In genomic region chr6:53979468-53980067, GRCh38 we compare ENCODE assay signal across 8 cellular contexts.
DNase-seq lines count a peak whose midpoint lies in the region; ATAC-seq and TF ChIP-seq lines count a peak whose summit lies in the region.

No MANE protein-coding gene starts in this region.

- no peak overlapping the region for H4K8ac ChIP-seq in IMR-90 (ENCODE audit: low read depth in 2 of 2, low read length in 2 of 2)

- ATAC-seq in right cardiac atrium: no peak
- ATAC-seq in IMR-90 (ENCODE audit: low read depth): peak; percentile 44; the same call in 1 of the 2 replicates
- ATAC-seq in HG03521 (IDR thresholded peaks at IDR 0.05; ENCODE audit: unreplicated experiment): no peak

- no peak overlapping the region for H4K91ac ChIP-seq in IMR-90 (ENCODE audit: insufficient read depth, low read depth, low read length)

- H3K9me3 ChIP-seq in cardiac muscle cell (ENCODE audit: low read depth): no peaks in the 10 kb centered on the region
- H3K9me3 ChIP-seq in right cardiac atrium (ENCODE audit: control insufficient read depth, low read length): no peaks in the 10 kb centered on the region
- no peaks in the 10 kb centered on the region for H3K9me3 ChIP-seq in IMR-90 (ENCODE audit: control insufficient read depth, insufficient read depth, low read length)
- no peaks in the 10 kb centered on the region for H3K9me3 ChIP-seq in SJCRH30 (replicated peaks)

- no peak overlapping the region for H2BK5ac ChIP-seq in IMR-90 (ENCODE audit: low read depth, low read length, poor library complexity, severe bottlenecking)

- no peaks in the 10 kb centered on the region for H4K20me1 ChIP-seq in IMR-90 (ENCODE audit: insufficient read depth, low read length)

- H3K36me3 ChIP-seq in cardiac muscle cell (no peaks in the 10 kb centered on the region), IMR-90 (ENCODE audit: control insufficient read depth, insufficient read depth, low read length) (no peaks in the 10 kb centered on the region), SJCRH30 (no peaks in the 10 kb centered on the region)

- H3K4me2 ChIP-seq in IMR-90 (ENCODE audit: low read depth, low read length): no peak overlapping the region

- TF ChIP-seq RAD21 in IMR-90 (IDR thresholded peaks at IDR 0.05; ENCODE audit: low read length): peak; percentile 79

- H2BK120ac ChIP-seq in IMR-90 (ENCODE audit: low read depth, low read length): no peak overlapping the region

- in situ Hi-C loops in IMR-90 (cut with MboI; ENCODE audit: low sequenced_read_pairs): loop anchor here (5.0 to 25.0 kb wide), 4 partner anchors 733 to 1263 kb away; no protein-coding TSS in a partner anchor

- no peak for TF ChIP-seq POLR2A in IMR-90 (IDR thresholded peaks at IDR 0.05; ENCODE audit: low read depth, low read length)

- CTCF ChIA-PET in IMR-90 (lab: Yijun Ruan, JAX): no interaction called here

- H3K14ac ChIP-seq in IMR-90 (replicated peaks; ENCODE audit: low read depth, low read length): no peak overlapping the region

- no peak overlapping the region for H3K4ac ChIP-seq in IMR-90 (ENCODE audit: low read depth, low read length)

- H3K18ac ChIP-seq in IMR-90 (ENCODE audit: low read depth, low read length): no peak overlapping the region

- H2BK15ac ChIP-seq in IMR-90 (ENCODE audit: low read depth, low read length): no peak overlapping the region

- intact Hi-C loops in right cardiac atrium (cut with DNase I): loop anchor here in 2 of 4 donors (10.0 kb wide), 2 partner anchors 285 to 1265 kb away; no protein-coding TSS in a partner anchor
- intact Hi-C loops in IMR-90 (cut with micrococcal nuclease): loop anchor here (2.0 to 10.0 kb wide), 4 partner anchors 645 to 1465 kb away; no protein-coding TSS in a partner anchor

- H2AK9ac ChIP-seq in IMR-90 (replicated peaks; ENCODE audit: low read depth, low read length, poor library complexity): no peak overlapping the region

- no peak overlapping the region for H3K9ac ChIP-seq in IMR-90 (ENCODE audit: low read depth, low read length)

- H3K27ac ChIP-seq in cardiac muscle cell: no peak overlapping the region
- H3K27ac ChIP-seq in right cardiac atrium (ENCODE audit: low read length): no peak overlapping the region
- H3K27ac ChIP-seq in IMR-90 (ENCODE audit: insufficient read depth, low read length): no peak overlapping the region
- H3K27ac ChIP-seq in SJCRH30: no peak overlapping the region

- no TSS peak for BruUV-seq in IMR-90 (replicated peaks; lab: Mats Ljungman, UMichigan)

- no peak overlapping the region for H4K5ac ChIP-seq in IMR-90 (ENCODE audit: low read depth, low read length)

- no peak overlapping the region for H3K23ac ChIP-seq in IMR-90 (ENCODE audit: low read depth, low read length)

- DNase-seq in cardiac muscle cell (ENCODE audit: low read depth in 1 of 2, low spot score in 1 of 2): peak; percentile 54 to 68
- no peak for DNase-seq in right cardiac atrium
- peak; percentile 61 for DNase-seq in IMR-90
- peak; percentile 12 to 63 for DNase-seq in SJCRH30
- peak; percentile 75 for DNase-seq in fibroblast of pulmonary artery (ENCODE audit: low read depth)
- DNase-seq in smooth muscle cell of the brain vasculature (ENCODE audit: low read depth, low spot score): peak; percentile 39
- no peak for DNase-seq in activated CD8-positive, alpha-beta memory T cell treated with anti-CD3 and anti-CD28 coated beads, Interleukin-2, amount 50 U/mL, for 48 hours

- H3K9me1 ChIP-seq in IMR-90 (ENCODE audit: insufficient read depth, low read length): peaks cover under 1% of the 10 kb centered on the region; the same call in 1 of the 2 replicates

- H2BK20ac ChIP-seq in IMR-90 (ENCODE audit: low read depth, low read length): no peak overlapping the region

- H3K4me1 ChIP-seq in cardiac muscle cell (ENCODE audit: low read depth) (no peaks in the 10 kb centered on the region), right cardiac atrium (ENCODE audit: control insufficient read depth, insufficient read depth, low read length) (no peaks in the 10 kb centered on the region), IMR-90 (ENCODE audit: control insufficient read depth, insufficient read depth, low read length) (peaks cover 4% of the 10 kb centered on the region), SJCRH30 (peaks cover 8% of the 10 kb centered on the region)

- H2AK5ac ChIP-seq in IMR-90 (ENCODE audit: low read depth, low read length): no peak overlapping the region

- no peaks in the 10 kb centered on the region for H3K27me3 ChIP-seq in cardiac muscle cell
- H3K27me3 ChIP-seq in right cardiac atrium (ENCODE audit: control insufficient read depth, insufficient read depth): no peaks in the 10 kb centered on the region
- no peaks in the 10 kb centered on the region for H3K27me3 ChIP-seq in IMR-90 (ENCODE audit: control insufficient read depth, insufficient read depth, low read length)
- no peaks in the 10 kb centered on the region for H3K27me3 ChIP-seq in SJCRH30

- no peak overlapping the region for H3K56ac ChIP-seq in IMR-90 (ENCODE audit: extremely low read depth, insufficient read depth, low read length)

- H2AFZ ChIP-seq in IMR-90 (replicated peaks; ENCODE audit: low read length, poor library complexity): no peak overlapping the region

- no peaks in the 10 kb centered on the region for H3K79me1 ChIP-seq in IMR-90 (ENCODE audit: low read depth in 1 of 2, low read length in 2 of 2)

- POLR2A ChIA-PET in IMR-90 (lab: Charles Lee; ENCODE audit: unreplicated experiment): no interaction called here

- H3K4me3 ChIP-seq in cardiac muscle cell (no peak overlapping the region), right cardiac atrium (ENCODE audit: low read length) (no peak overlapping the region), IMR-90 (ENCODE audit: insufficient read depth, low read depth, low read length) (no peak overlapping the region), SJCRH30 (no peak overlapping the region), fibroblast of pulmonary artery (replicated peaks; ENCODE audit: low read depth, low read length) (no peak overlapping the region)

- dilution Hi-C loops in IMR-90 (cut with HindIII; ENCODE audit: low sequenced_read_pairs, unreplicated experiment): no loop called here

- TF ChIP-seq CTCF in cardiac muscle cell (IDR thresholded peaks at IDR 0.05; ENCODE audit: low read depth, low read length) (peak; percentile 75), IMR-90 (conservative IDR thresholded peaks at IDR 0.05; ENCODE audit: low read depth, low read length) (peak; percentile 83), fibroblast of pulmonary artery (IDR thresholded peaks at IDR 0.05; ENCODE audit: low read length, missing control alignments) (peak; percentile 77)

TF ChIP-seq in IMR-90, 13 proteins besides CTCF, POLR2A, EP300 and RAD21:
- no peak for TF ChIP-seq RFX5 (IDR thresholded peaks at IDR 0.05; ENCODE audit: low read depth, low read length)
- TF ChIP-seq CEBPB (IDR thresholded peaks at IDR 0.05; ENCODE audit: low read depth, low read length): no peak
- peak; percentile 74 for TF ChIP-seq SMC3 (IDR thresholded peaks at IDR 0.05; ENCODE audit: low read depth, low read length)

Comparison
In these comparisons a context has a peak if more than half of its experiments do, and no peak if none do; other contexts are left out.
1. DNase-seq: peak in cardiac muscle cell (2 of 2), IMR-90 (single experiment), SJCRH30 (2 of 2), fibroblast of pulmonary artery (single experiment) and smooth muscle cell of the brain vasculature (single experiment); none in right cardiac atrium (0 of 3) and activated CD8-positive, alpha-beta memory T cell treated with anti-CD3 and anti-CD28 coated beads, Interleukin-2, amount 50 U/mL, for 48 hours (single experiment).
2. Peak in every context shown above with its lines, with median percentiles within 50 percentile points of each other: CTCF ChIP-seq.